ENCODE assay signal across 35 cellular contexts in genomic region chr17:7074931-7075330, GRCh38. TPM values are rescaled to one million over a fixed set of nuclear protein-coding genes. Genes with fewer than 3 reads are reported as not detected.
"Had no signal": no experiment of that assay in that cellular context is flagged by ENCODE, and none has a peak within 500 bp of the region (broad histone marks: within the 10 kb centered on the region; RNA-seq: fewer than 3 reads in every experiment).

No MANE protein-coding gene starts in this region.

- H3K4me1 ChIP-seq: colonic mucosa had no signal

- ATAC-seq: activated CD4-positive, alpha-beta T cell treated with anti-CD3 and anti-CD28 coated beads for 36 hours; activated CD8-positive, alpha-beta T cell treated with anti-CD3 and anti-CD28 coated beads for 36 hours; activated T-cell treated with anti-CD3 and anti-CD28 coated beads, Interleukin-2, amount 50 U/mL, for 4 hours; effector memory CD8-positive, alpha-beta T cell; gastroesophageal sphincter; heart right ventricle had no signal

- H3K9me3 ChIP-seq: colonic mucosa, esophagus squamous epithelium, gastroesophageal sphincter, heart right ventricle had no signal

- H3K36me3 ChIP-seq: brain microvascular endothelial cell, colonic mucosa, esophagus squamous epithelium, gastroesophageal sphincter, heart right ventricle had no signal

- H3K4me3 ChIP-seq: colonic mucosa, esophagus squamous epithelium, gastroesophageal sphincter, heart right ventricle had no signal

- H3K27me3 Mint-ChIP-seq: activated CD8-positive, alpha-beta T cell treated with anti-CD3 and anti-CD28 coated beads for 36 hours; activated naive CD8-positive, alpha-beta T cell; effector memory CD8-positive, alpha-beta T cell had no signal

- H3K27ac ChIP-seq: brain microvascular endothelial cell, colonic mucosa, epithelial cell of prostate, esophagus squamous epithelium, gastroesophageal sphincter, heart right ventricle had no signal

- H3K4me3 Mint-ChIP-seq: activated CD4-positive, alpha-beta T cell treated with anti-CD3 and anti-CD28 coated beads for 36 hours; activated CD4-positive, alpha-beta T cell treated with anti-CD3 and anti-CD28 coated beads, Interleukin-2, amount 10 ng/mL, durations not matched to agents 7 days and 5 days; activated CD8-positive, alpha-beta T cell treated with anti-CD3 and anti-CD28 coated beads for 36 hours; activated naive CD8-positive, alpha-beta T cell; activated T-cell treated with anti-CD3 and anti-CD28 coated beads, Interleukin-2, amount 50 U/mL, for 4 hours; activated T-helper 1 cell treated with anti-CD3 and anti-CD28 coated beads, Interleukin-12 subunit alpha, Interleukin-12 subunit beta, Interleukin-2, Interleukin-4 antibody, amounts not matched to agents 30 ng/mL and 10 ng/mL and 1 ng/mL, durations not matched to agents 14 hours and 24 hours and 36 hours; effector memory CD8-positive, alpha-beta T cell had no signal

- H3K27ac Mint-ChIP-seq: activated CD4-positive, alpha-beta T cell treated with anti-CD3 and anti-CD28 coated beads for 36 hours; activated CD4-positive, alpha-beta T cell treated with anti-CD3 and anti-CD28 coated beads, Interleukin-2, amount 10 ng/mL, durations not matched to agents 7 days and 5 days; activated CD8-positive, alpha-beta T cell treated with anti-CD3 and anti-CD28 coated beads for 36 hours; activated naive CD8-positive, alpha-beta T cell; activated T-helper 1 cell treated with anti-CD3 and anti-CD28 coated beads, Interleukin-12 subunit alpha, Interleukin-12 subunit beta, Interleukin-2, Interleukin-4 antibody, amounts not matched to agents 30 ng/mL and 10 ng/mL and 1 ng/mL, durations not matched to agents 14 hours and 24 hours and 36 hours; activated T-helper 2 cell treated with anti-CD3 and anti-CD28 coated beads, Interferon-gamma antibody, Interleukin-2, Interleukin-4, amounts not matched to agents 10 μg/mL and 5 μg/mL and 100 μg/mL, durations not matched to agents 14 hours and 24 hours and 36 hours; effector memory CD8-positive, alpha-beta T cell had no signal

- DNase-seq: activated CD4-positive, alpha-beta T cell treated with anti-CD3 and anti-CD28 coated beads for 36 hours; activated CD4-positive, alpha-beta T cell treated with anti-CD3 and anti-CD28 coated beads, Interleukin-2, amount 10 ng/mL, durations not matched to agents 7 days and 5 days; activated CD4-positive, alpha-beta T cell treated with anti-CD3 and anti-CD28 coated beads, Interleukin-2, amount 50 U/mL, for 48 hours; activated CD4-positive, CD25-positive, alpha-beta regulatory T cell; activated CD4-positive, CD25-positive, alpha-beta regulatory T cell treated with anti-CD3 and anti-CD28 coated beads, Interleukin-2, amount 50 U/mL, for 72 hours; activated CD8-positive, alpha-beta memory T cell treated with anti-CD3 and anti-CD28 coated beads for 24 hours; activated CD8-positive, alpha-beta T cell treated with anti-CD3 and anti-CD28 coated beads for 36 hours; activated gamma-delta T cell treated with Interleukin-2 at 50 U/mL for 16 hours; activated naive CD4-positive, alpha-beta T cell treated with anti-CD3 and anti-CD28 coated beads, Interleukin-2, amount 50 U/mL, for 16 hours; activated naive CD4-positive, alpha-beta T cell treated with Interleukin-2 at 50 U/mL for 16 hours; activated T-cell treated with anti-CD3 and anti-CD28 coated beads, Interleukin-2, amount 50 U/mL, for 4 hours; amniotic stem cell; anterior cingulate cortex; brain microvascular endothelial cell; caudate nucleus; colonic mucosa; dermis blood vessel endothelial cell; effector CD4-positive, alpha-beta T cell; effector memory CD8-positive, alpha-beta T cell; esophagus squamous epithelium; foreskin melanocyte; heart right ventricle; T-helper 2 cell had no signal

- H3K27me3 ChIP-seq: brain microvascular endothelial cell, colonic mucosa, esophagus squamous epithelium had no signal

- H3K9me3 Mint-ChIP-seq: activated CD4-positive, alpha-beta T cell treated with anti-CD3 and anti-CD28 coated beads, Interleukin-2, amount 10 ng/mL, durations not matched to agents 7 days and 5 days; activated CD8-positive, alpha-beta T cell treated with anti-CD3 and anti-CD28 coated beads for 36 hours; activated T-cell treated with anti-CD3 and anti-CD28 coated beads, Interleukin-2, amount 50 U/mL, for 4 hours; activated T-helper 1 cell treated with anti-CD3 and anti-CD28 coated beads, Interleukin-12 subunit alpha, Interleukin-12 subunit beta, Interleukin-2, Interleukin-4 antibody, amounts not matched to agents 30 ng/mL and 10 ng/mL and 1 ng/mL, durations not matched to agents 14 hours and 24 hours and 36 hours; activated T-helper 2 cell treated with anti-CD3 and anti-CD28 coated beads, Interferon-gamma antibody, Interleukin-2, Interleukin-4, amounts not matched to agents 10 μg/mL and 5 μg/mL and 100 μg/mL, durations not matched to agents 14 hours and 24 hours and 36 hours; effector memory CD8-positive, alpha-beta T cell had no signal

- H3K4me1 Mint-ChIP-seq: activated CD4-positive, alpha-beta T cell treated with anti-CD3 and anti-CD28 coated beads for 36 hours; activated CD4-positive, alpha-beta T cell treated with anti-CD3 and anti-CD28 coated beads, Interleukin-2, amount 10 ng/mL, durations not matched to agents 7 days and 5 days had no signal

- H3K36me3 Mint-ChIP-seq: activated naive CD8-positive, alpha-beta T cell had no signal

RNA-seq across cellular contexts. Expression of gene CLEC10A, which starts 5.1 kb away (rescaled TPM):
- total RNA-seq: activated CD4-positive, alpha-beta T cell treated with anti-CD3 and anti-CD28 coated beads for 36 hours; activated CD4-positive, alpha-beta T cell treated with anti-CD3 and anti-CD28 coated beads, Interleukin-2, amount 10 ng/mL, durations not matched to agents 7 days and 5 days; activated CD8-positive, alpha-beta T cell treated with anti-CD3 and anti-CD28 coated beads for 36 hours; activated T-cell treated with anti-CD3 and anti-CD28 coated beads, Interleukin-2, amount 50 U/mL, for 4 hours; activated T-helper 1 cell treated with anti-CD3 and anti-CD28 coated beads, Interleukin-12 subunit alpha, Interleukin-12 subunit beta, Interleukin-2, Interleukin-4 antibody, amounts not matched to agents 30 ng/mL and 10 ng/mL and 1 ng/mL, durations not matched to agents 14 hours and 24 hours and 36 hours; activated T-helper 2 cell treated with anti-CD3 and anti-CD28 coated beads, Interferon-gamma antibody, Interleukin-2, Interleukin-4, amounts not matched to agents 10 μg/mL and 5 μg/mL and 100 μg/mL, durations not matched to agents 14 hours and 24 hours and 36 hours; astrocyte; bronchial epithelial cell; endothelial cell of umbilical vein; fibroblast of lung; fibroblast of villous mesenchyme; glomerular endothelial cell; T-helper 1 cell treated with Interleukin-12 subunit alpha and Interleukin-12 subunit beta and Interleukin-4 antibody, amounts not matched to agents 30 ng/mL and 1 ng/mL, for 36 hours had no signal

RNA-seq across cellular contexts. Expression of gene SLC16A11, which starts 31.0 kb away (rescaled TPM):
- total RNA-seq: activated CD4-positive, alpha-beta T cell treated with anti-CD3 and anti-CD28 coated beads, Interleukin-2, amount 10 ng/mL, durations not matched to agents 7 days and 5 days; astrocyte; bronchial epithelial cell; fibroblast of villous mesenchyme had no signal

RNA-seq across cellular contexts. Expression of gene ASGR2, which starts 39.7 kb away (rescaled TPM):
- total RNA-seq: activated CD4-positive, alpha-beta T cell treated with anti-CD3 and anti-CD28 coated beads for 36 hours; activated CD4-positive, alpha-beta T cell treated with anti-CD3 and anti-CD28 coated beads, Interleukin-2, amount 10 ng/mL, durations not matched to agents 7 days and 5 days; activated CD8-positive, alpha-beta T cell treated with anti-CD3 and anti-CD28 coated beads for 36 hours; activated T-helper 1 cell treated with anti-CD3 and anti-CD28 coated beads, Interleukin-12 subunit alpha, Interleukin-12 subunit beta, Interleukin-2, Interleukin-4 antibody, amounts not matched to agents 30 ng/mL and 10 ng/mL and 1 ng/mL, durations not matched to agents 14 hours and 24 hours and 36 hours; activated T-helper 2 cell treated with anti-CD3 and anti-CD28 coated beads, Interferon-gamma antibody, Interleukin-2, Interleukin-4, amounts not matched to agents 10 μg/mL and 5 μg/mL and 100 μg/mL, durations not matched to agents 14 hours and 24 hours and 36 hours; astrocyte; bronchial epithelial cell; dermis blood vessel endothelial cell; endothelial cell of umbilical vein; fibroblast of lung; fibroblast of villous mesenchyme; glomerular endothelial cell; T-helper 1 cell treated with Interleukin-12 subunit alpha and Interleukin-12 subunit beta and Interleukin-4 antibody, amounts not matched to agents 30 ng/mL and 1 ng/mL, for 36 hours had no signal

RNA-seq across cellular contexts. Expression of gene BCL6B, which starts 52.1 kb away (rescaled TPM):
- total RNA-seq: astrocyte, bronchial epithelial cell, fibroblast of villous mesenchyme had no signal
